Comparison of ENCODE assay signal across 1 cellular context in genomic region chr15:75689429-75689828, GRCh38. TPM values are rescaled to one million over a fixed set of nuclear protein-coding genes. Genes with fewer than 3 reads are reported as not detected.
"Had no signal": no experiment of that assay in that cellular context is flagged by ENCODE, and none has a peak within 500 bp of the region (broad histone marks: within the 10 kb centered on the region; RNA-seq: fewer than 3 reads in every experiment).

No MANE protein-coding gene starts in this region.

RNA-seq across cellular contexts. Expression of gene CSPG4, which starts 23.2 kb away (rescaled TPM):
- total RNA-seq: OCI-LY7 had no signal
